ENCODE assay signal across 29 cellular contexts in genomic region chr13:30133554-30133912, GRCh38.
A peak's percentile ranks its signal among the peaks of the same experiment; 100 is the strongest.
DNase-seq lines count a peak whose midpoint lies in the region; ATAC-seq lines count a peak whose summit lies in the region.
"Had no signal": no experiment of that assay in that cellular context is flagged by ENCODE, and none has a peak within 500 bp of the region (broad histone marks: within the 10 kb centered on the region; RNA-seq: fewer than 3 reads in every experiment).

No MANE protein-coding gene starts in this region.

- peaks cover 18% of the 10 kb centered on the region for H3K4me1 ChIP-seq in mucosa of stomach (ENCODE audit: control insufficient read depth, insufficient read depth, low read length)

- H3K9me3 Mint-ChIP-seq in stimulated activated memory B cell treated with anti-CD40 and anti-IgM and Interleukin-4, amounts not matched to agents 10 μg/mL and 1 μg/mL and 100 μg/mL, for 72 hours, result no peaks in the 10 kb centered on the region
- H3K9me3 Mint-ChIP-seq: activated naive CD8-positive, alpha-beta T cell treated with anti-CD3 and anti-CD28 coated beads, Interleukin-2, amount 50 U/mL, for 24 hours; immature natural killer cell; stimulated activated naive CD8-positive, alpha-beta T cell treated with anti-CD3 and anti-CD28 coated beads, Interleukin-15, Interleukin-2, amounts not matched to agents 100 ng/mL and 50 ng/mL, for 24 hours; T-helper 1 cell treated with Interleukin-12 subunit alpha and Interleukin-12 subunit beta and Interleukin-4 antibody, amounts not matched to agents 30 μg/mL and 1 μg/mL, for 36 hours had no signal

- H3K27me3 Mint-ChIP-seq in stimulated activated memory B cell treated with anti-CD40 and anti-IgM and Interleukin-4, amounts not matched to agents 10 μg/mL and 1 μg/mL and 100 μg/mL, for 72 hours, result peaks cover 22% of the 10 kb centered on the region
- H3K27me3 Mint-ChIP-seq: activated naive CD8-positive, alpha-beta T cell treated with anti-CD3 and anti-CD28 coated beads, Interleukin-2, amount 50 U/mL, for 24 hours; stimulated activated naive CD8-positive, alpha-beta T cell treated with anti-CD3 and anti-CD28 coated beads, Interleukin-15, Interleukin-2, amounts not matched to agents 100 ng/mL and 50 ng/mL, for 24 hours had no signal

- no peaks in the 10 kb centered on the region for H3K36me3 Mint-ChIP-seq in stimulated activated memory B cell treated with anti-CD40 and anti-IgM and Interleukin-4, amounts not matched to agents 10 μg/mL and 1 μg/mL and 100 μg/mL, for 72 hours

- no peaks in the 10 kb centered on the region for H3K36me3 ChIP-seq in mucosa of stomach (ENCODE audit: control insufficient read depth, insufficient read depth, low read length)
- H3K36me3 ChIP-seq: left ventricle myocardium inferior, SJSA1, upper lobe of right lung had no signal

- ATAC-seq in stimulated activated memory B cell treated with anti-CD40 and anti-IgM and Interleukin-4, amounts not matched to agents 10 μg/mL and 1 μg/mL and 100 μg/mL, for 72 hours, result no peak
- no peak for ATAC-seq in GM18909 (IDR thresholded peaks at IDR 0.05; ENCODE audit: poor library complexity, unreplicated experiment)
- ATAC-seq: activated naive CD8-positive, alpha-beta T cell treated with anti-CD3 and anti-CD28 coated beads, Interleukin-2, amount 50 U/mL, for 24 hours had no signal

- peaks cover 6% of the 10 kb centered on the region for H3K4me1 Mint-ChIP-seq in stimulated activated memory B cell treated with anti-CD40 and anti-IgM and Interleukin-4, amounts not matched to agents 10 μg/mL and 1 μg/mL and 100 μg/mL, for 72 hours

- DNase-seq in COLO668 (lab: John Stamatoyannopoulos, UW; ENCODE audit: unreplicated experiment) (peak; percentile 58), NCI-H146 treated with DMSO at 0.1 percent for 48 hours (lab: John Stamatoyannopoulos, UW; ENCODE audit: unreplicated experiment) (peak; percentile 26), kidney glomerular epithelial cell (lab: John Stamatoyannopoulos, UW) (no peak), COR-L47 (lab: John Stamatoyannopoulos, UW) (no peak)
- DNase-seq: activated CD4-positive, alpha-beta T cell treated with anti-CD3 and anti-CD28 coated beads, Interleukin-2, amount 50 U/mL, for 1 hour; activated gamma-delta T cell; activated naive CD8-positive, alpha-beta T cell treated with anti-CD3 and anti-CD28 coated beads, Interleukin-2, amount 50 U/mL, for 24 hours; body of pancreas; DMS 273 treated with DMSO at 0.1 percent for 48 hours; effector memory CD4-positive, alpha-beta T cell; foreskin melanocyte; GDM1; immature natural killer cell; left ventricle myocardium inferior; NCI-H1048; NCI-H2029 treated with DMSO at 0.1 percent for 48 hours; NCI-H446; NK-92 treated with Interleukin-12 subunit alpha and Interleukin-12 subunit beta, amount 100 ng/mL, for 24 hours; stimulated activated CD4-positive, alpha-beta T cell treated with anti-CD3 and anti-CD28 coated beads, Interleukin-12 subunit alpha, Interleukin-12 subunit beta, amount 100 ng/mL, for 4 hours; stimulated activated CD4-positive, alpha-beta T cell treated with anti-CD3 and anti-CD28 coated beads, Interleukin-4, amount 100 ng/mL, for 4 hours; upper lobe of right lung had no signal

- no peaks in the 10 kb centered on the region for H3K27me3 ChIP-seq in mucosa of stomach (ENCODE audit: control insufficient read depth, insufficient read depth, low read length)
- H3K27me3 ChIP-seq: body of pancreas, hepatocyte, SJSA1, upper lobe of right lung had no signal

- peak overlapping the region; percentile 4 for H3K9ac ChIP-seq in mucosa of stomach (ENCODE audit: low read length)
- H3K9ac ChIP-seq: KMS-11 had no signal

- no peak overlapping the region for H3K4me3 ChIP-seq in mucosa of stomach (ENCODE audit: low read length)
- H3K4me3 ChIP-seq: body of pancreas, hepatocyte, left ventricle myocardium inferior, SJSA1, upper lobe of right lung had no signal

- no peaks in the 10 kb centered on the region for H3K9me3 ChIP-seq in mucosa of stomach (ENCODE audit: control insufficient read depth, low read length)
- H3K9me3 ChIP-seq: body of pancreas, left ventricle myocardium inferior, SJSA1, upper lobe of right lung had no signal

- H3K27ac Mint-ChIP-seq in stimulated activated memory B cell treated with anti-CD40 and anti-IgM and Interleukin-4, amounts not matched to agents 10 μg/mL and 1 μg/mL and 100 μg/mL, for 72 hours, result peak overlapping the region; percentile 34
- H3K27ac Mint-ChIP-seq: activated naive CD8-positive, alpha-beta T cell treated with anti-CD3 and anti-CD28 coated beads, Interleukin-2, amount 50 U/mL, for 24 hours; stimulated activated naive CD8-positive, alpha-beta T cell treated with anti-CD3 and anti-CD28 coated beads, Interleukin-15, Interleukin-2, amounts not matched to agents 100 ng/mL and 50 ng/mL, for 24 hours had no signal

- H3K4me3 Mint-ChIP-seq in stimulated activated memory B cell treated with anti-CD40 and anti-IgM and Interleukin-4, amounts not matched to agents 10 μg/mL and 1 μg/mL and 100 μg/mL, for 72 hours, result no peak overlapping the region
- H3K4me3 Mint-ChIP-seq: activated naive CD8-positive, alpha-beta T cell treated with anti-CD3 and anti-CD28 coated beads, Interleukin-2, amount 50 U/mL, for 24 hours; stimulated activated naive CD8-positive, alpha-beta T cell treated with anti-CD3 and anti-CD28 coated beads, Interleukin-15, Interleukin-2, amounts not matched to agents 100 ng/mL and 50 ng/mL, for 24 hours; T-helper 1 cell treated with Interleukin-12 subunit alpha and Interleukin-12 subunit beta and Interleukin-4 antibody, amounts not matched to agents 30 μg/mL and 1 μg/mL, for 36 hours had no signal

Comparison
In these comparisons a context has a peak if more than half of its experiments do, and no peak if none do; other contexts are left out.
1. DNase-seq: peak in COLO668 (single experiment) and NCI-H146 treated with DMSO at 0.1 percent for 48 hours (single experiment); none in kidney glomerular epithelial cell (single experiment) and COR-L47 (single experiment).